ENCODE assay signal across 8 cellular contexts in genomic region chr11:111878766-111879636, GRCh38. TPM values are rescaled to one million over a fixed set of nuclear protein-coding genes. Genes with fewer than 3 reads are reported as not detected.
A peak's percentile ranks its signal among the peaks of the same experiment; 100 is the strongest.
DNase-seq lines count a peak whose midpoint lies in the region; ATAC-seq, FAIRE-seq and TF ChIP-seq lines count a peak whose summit lies in the region.

A gene with protein sequence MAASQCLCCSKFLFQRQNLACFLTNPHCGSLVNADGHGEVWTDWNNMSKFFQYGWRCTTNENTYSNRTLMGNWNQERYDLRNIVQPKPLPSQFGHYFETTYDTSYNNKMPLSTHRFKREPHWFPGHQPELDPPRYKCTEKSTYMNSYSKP (plus strand): TSS chr11:111879541. CDS start chr11:111879561, 20 bp downstream.
Gene FDXACB1 (minus strand): TSS chr11:111879165. CDS start chr11:111879132, 33 bp downstream.

- H3K4me1 ChIP-seq in HUES48 (ENCODE audit: control insufficient read depth, insufficient read depth, low read length) (0 out of 2 replicates have a peak, but pooled peaks cover 7% of the 10 kb centered on the region), NT2/D1 (ENCODE audit: insufficient read depth, insufficient read length) (no peaks in the 10 kb centered on the region), mesodermal cell (ENCODE audit: control insufficient read depth, insufficient read depth, low read length, poor library complexity, severe bottlenecking) (no peaks in the 10 kb centered on the region)

- no peaks in the 10 kb centered on the region for H3K9me3 ChIP-seq in HUES48 (ENCODE audit: control insufficient read depth, insufficient read depth, low read length)
- no peaks in the 10 kb centered on the region for H3K9me3 ChIP-seq in NT2/D1 (ENCODE audit: insufficient read depth, low read length)
- no peaks in the 10 kb centered on the region for H3K9me3 ChIP-seq in mesodermal cell (ENCODE audit: control insufficient read depth, low read length)

- H3K9ac ChIP-seq in HUES48 (ENCODE audit: low read depth, low read length) (peak within 1 kb of the TSS; percentile 90), NT2/D1 (ENCODE audit: insufficient read length, low read depth) (peak within 1 kb of the TSS; percentile 88)

- TF ChIP-seq CTCF in D721Med (IDR thresholded peaks at IDR 0.05; ENCODE audit: insufficient read depth, missing control alignments) = peak; percentile 75

- 1% methylated on average over 21 to 25 of the region's 58 CpGs for WGBS in mesodermal cell (ENCODE audit: insufficient coverage in 2 of 2), 2 experiments

- H3K27me3 ChIP-seq in HUES48 (ENCODE audit: control insufficient read depth, insufficient read depth, low read length) (no peaks in the 10 kb centered on the region), NT2/D1 (ENCODE audit: insufficient read depth, insufficient read length) (no peaks in the 10 kb centered on the region)

- H3K4me3 ChIP-seq in HUES48 (ENCODE audit: low read depth, low read length) (peak within 1 kb of the TSS; percentile 93), NT2/D1 (ENCODE audit: insufficient read length, low read depth) (peak within 1 kb of the TSS; percentile 81), mesodermal cell (ENCODE audit: extremely low read depth, insufficient read depth, low read length, poor library complexity, severe bottlenecking) (peak within 1 kb of the TSS; percentile 66)

- ATAC-seq in GM21390 (IDR thresholded peaks at IDR 0.05; ENCODE audit: unreplicated experiment) = peak; percentile 90

- H3K27ac ChIP-seq in HUES48 (ENCODE audit: low read depth, low read length) (peak within 1 kb of the TSS; percentile 96), mesodermal cell (ENCODE audit: low read depth, low read length, severe bottlenecking) (peak within 1 kb of the TSS; percentile 98)

- FAIRE-seq in D721Med (lab: Jason Lieb, UNC) (no peak), endometrium (lab: Jason Lieb, UNC) (peak; percentile 89)

- peaks cover 4% of the 10 kb centered on the region; the same call in 1 of the 2 replicates for H3K36me3 ChIP-seq in HUES48 (ENCODE audit: control insufficient read depth, insufficient read depth, low read length)
- H3K36me3 ChIP-seq in NT2/D1 (ENCODE audit: insufficient read depth, insufficient read length, low read length) = peaks cover 4% of the 10 kb centered on the region
- no peaks in the 10 kb centered on the region for H3K36me3 ChIP-seq in mesodermal cell (ENCODE audit: control insufficient read depth, insufficient read depth, low read length)

- DNase-seq in D721Med (ENCODE audit: insufficient read length, low spot score) = peak; percentile 56
- DNase-seq in NT2/D1 (ENCODE audit: low read depth, low spot score) = peak; percentile 97
- peak; percentile 88 for DNase-seq in activated CD8-positive, alpha-beta memory T cell treated with anti-CD3 and anti-CD28 coated beads, Interleukin-2, amount 50 U/mL, for 24 hours (ENCODE audit: extremely low read depth)
- peak; percentile 89 to 90 for DNase-seq in stimulated activated CD8-positive, alpha-beta memory T cell treated with anti-CD3 and anti-CD28 coated beads, Interleukin-15, amount 100 ng/mL, for 4 hours (ENCODE audit: low read depth in 2 of 2)

RNA-seq across cellular contexts. Expression of the first gene that starts in this region (rescaled TPM):
- 20.3 TPM for polyA plus RNA-seq in mesodermal cell (2013, experiment 1 of 2)
- 25.5 TPM for polyA plus RNA-seq in mesodermal cell (2013, experiment 2 of 2)

RNA-seq across cellular contexts. Expression of gene FDXACB1, which starts in this region (rescaled TPM):
- polyA plus RNA-seq in mesodermal cell (2013, experiment 1 of 2) = 1.7 TPM
- polyA plus RNA-seq in mesodermal cell (2013, experiment 2 of 2) = 1.9 TPM

Comparison
In these comparisons a context has a peak if more than half of its experiments do, and no peak if none do; other contexts are left out.
1. Peak in every context shown above with its lines: DNase-seq, ATAC-seq, H3K4me3 ChIP-seq and H3K27ac ChIP-seq.